11 cellular contexts compared by ENCODE assay signal in the genomic region with DNA sequence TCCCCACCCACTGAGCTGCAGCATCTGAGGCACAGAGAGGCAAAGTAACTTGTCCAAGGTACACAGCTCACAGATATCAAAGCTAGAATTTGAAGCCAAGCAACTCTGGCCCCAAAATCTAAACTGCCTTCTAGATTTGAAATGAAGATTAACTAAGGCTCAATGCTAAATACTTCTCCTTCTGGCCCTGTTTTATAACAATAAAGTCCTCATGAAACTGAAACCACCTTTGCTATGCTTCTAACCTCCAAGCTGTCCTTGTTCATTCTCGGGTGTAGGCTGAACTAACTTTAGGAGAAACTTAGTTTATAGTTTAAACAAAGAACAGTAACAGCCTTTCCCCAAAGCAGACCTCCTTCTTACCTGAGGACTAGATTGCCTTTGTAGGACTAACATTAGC.
DNase-seq lines count a peak whose midpoint lies in the region; ATAC-seq and TF ChIP-seq lines count a peak whose summit lies in the region.
"Had no signal": no experiment of that assay in that cellular context is flagged by ENCODE, and none has a peak within 500 bp of the region (broad histone marks: within the 10 kb centered on the region; RNA-seq: fewer than 3 reads in every experiment).

No MANE protein-coding gene starts in this region.

- ATAC-seq in GM19328 (IDR thresholded peaks at IDR 0.05; ENCODE audit: unreplicated experiment) (peak; percentile 70), HG02571 (IDR thresholded peaks at IDR 0.05; ENCODE audit: unreplicated experiment) (peak; percentile 56), HG03159 (IDR thresholded peaks at IDR 0.05; ENCODE audit: unreplicated experiment) (peak; percentile 67), upper lobe of left lung (ENCODE audit: low FRiP score in 2 of 2) (no peak)
- ATAC-seq: activated CD4-positive, alpha-beta T cell treated with anti-CD3 and anti-CD28 coated beads for 36 hours had no signal

- TF ChIP-seq POLR2A in upper lobe of left lung (IDR thresholded peaks at IDR 0.05) = no peak

- TF ChIP-seq CTCF in upper lobe of left lung (IDR thresholded peaks at IDR 0.05) = no peak

- 45 to 47% methylated on average over 1 of the region's 1 CpG for WGBS in upper lobe of left lung, 2 donors

- no peaks in the 10 kb centered on the region for H3K4me1 ChIP-seq in upper lobe of left lung

- H3K27me3 ChIP-seq in upper lobe of left lung = no peaks in the 10 kb centered on the region
- H3K27me3 ChIP-seq: brain microvascular endothelial cell had no signal

- TF ChIP-seq EP300 in upper lobe of left lung (IDR thresholded peaks at IDR 0.05) = no peak

- no peak for DNase-seq in cerebellar cortex (ENCODE audit: low spot score)
- no peak for DNase-seq in upper lobe of left lung
- no peak for DNase-seq in stimulated activated naive CD4-positive, alpha-beta T cell (lab: John Stamatoyannopoulos, UW)
- no peak for DNase-seq in GM19238 (ENCODE audit: insufficient read length, low spot score)
- DNase-seq: activated CD4-positive, alpha-beta T cell treated with anti-CD3 and anti-CD28 coated beads for 36 hours; brain microvascular endothelial cell; HCEC 1CT; NCI-H2081 treated with DMSO at 0.1 percent for 48 hours had no signal

- H3K27ac ChIP-seq in upper lobe of left lung = no peak overlapping the region
- H3K27ac ChIP-seq: brain microvascular endothelial cell had no signal

- H3K9me3 ChIP-seq in upper lobe of left lung = no peaks in the 10 kb centered on the region

- no peak overlapping the region for H3K4me3 ChIP-seq in upper lobe of left lung

- H3K36me3 ChIP-seq in upper lobe of left lung = no peaks in the 10 kb centered on the region
- H3K36me3 ChIP-seq: brain microvascular endothelial cell had no signal

Comparison
In these comparisons a context has a peak if more than half of its experiments do, and no peak if none do; other contexts are left out.
1. ATAC-seq: peak in GM19328 (single experiment), HG02571 (single experiment) and HG03159 (single experiment); none in upper lobe of left lung (0 of 2).